Comparison of ENCODE assay signal across 2 cellular contexts in genomic region chr19:57324992-57325391, GRCh38.
TF ChIP-seq lines count a peak whose summit lies in the region.

No MANE protein-coding gene starts in this region.

TF ChIP-seq in HEK293, 187 proteins besides CTCF, POLR2A, EP300 and RAD21:
- no peak for TF ChIP-seq ZNF776 (tag by site-specific recombination; IDR thresholded peaks at IDR 0.05; ENCODE audit: borderline replicate concordance)
- TF ChIP-seq ZNF623 (tag by site-specific recombination; IDR thresholded peaks at IDR 0.05): peak; percentile 89
- TF ChIP-seq ZNF560 (tag by site-specific recombination; IDR thresholded peaks at IDR 0.05; ENCODE audit: borderline replicate concordance): no peak
- no peak for TF ChIP-seq ZNF747 (tag by site-specific recombination; IDR thresholded peaks at IDR 0.05)
- TF ChIP-seq ZNF626 (tag by site-specific recombination; IDR thresholded peaks at IDR 0.05): no peak
- TF ChIP-seq ZBTB6 (tag by site-specific recombination; IDR thresholded peaks at IDR 0.05): no peak

TF ChIP-seq in K562, 482 proteins besides CTCF, POLR2A, EP300 and RAD21:
- TF ChIP-seq RBFOX2 (IDR thresholded peaks at IDR 0.05; ENCODE audit: low read depth, low read length) (no peak), SIN3A (IDR thresholded peaks at IDR 0.05; ENCODE audit: borderline replicate concordance in 2 of 2, control insufficient read depth in 1 of 2, low read depth in 2 of 2, low read length in 2 of 2) (no peak), RBM25 (IDR thresholded peaks at IDR 0.05; ENCODE audit: low read depth, low read length, severe bottlenecking) (peak; percentile 57), ZNF347 (CRISPR knock-in tag; IDR thresholded peaks at IDR 0.05; ENCODE audit: low read depth) (no peak)
